In the genomic region with DNA sequence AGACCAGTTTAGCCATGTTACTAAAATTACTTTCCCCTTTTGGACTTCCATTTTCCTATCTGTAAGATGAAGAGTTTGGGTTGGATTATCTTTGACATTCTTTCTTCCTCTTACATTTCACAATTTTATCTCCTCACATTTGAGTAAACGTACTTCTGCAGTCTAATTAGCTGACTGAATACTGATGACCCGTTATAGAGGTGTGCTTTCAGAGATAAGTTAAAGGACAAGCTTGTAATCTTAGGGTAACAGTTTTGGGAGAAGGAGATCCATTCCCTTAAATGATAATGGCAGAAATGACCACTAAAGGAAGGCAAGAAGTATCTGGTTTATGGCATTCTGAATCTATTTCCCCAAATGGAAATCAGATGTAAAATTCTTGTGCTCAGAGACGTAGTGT, we compare ENCODE assay signal across 38 cellular contexts.
"Had no signal": no experiment of that assay in that cellular context is flagged by ENCODE, and none has a peak within 500 bp of the region (broad histone marks: within the 10 kb centered on the region; RNA-seq: fewer than 3 reads in every experiment).

No MANE protein-coding gene starts in this region.

- ATAC-seq: activated naive CD4-positive, alpha-beta T cell treated with anti-CD3 and anti-CD28 coated beads, Interleukin-2, amount 50 U/mL, for 72 hours; activated naive CD8-positive, alpha-beta T cell treated with anti-CD3 and anti-CD28 coated beads, Interleukin-2, amount 50 U/mL, for 24 hours; activated T-cell treated with anti-CD3 and anti-CD28 coated beads, Interleukin-2, amount 50 U/mL, for 4 hours; activated T-cell treated with anti-CD3 and anti-CD28 coated beads, Interleukin-2, amount 50 U/mL, for 72 hours; activated T-helper 17 cell treated with anti-CD3 and anti-CD28 coated beads, Interleukin-2, amount 50 U/mL, for 72 hours; body of pancreas had no signal

- H3K36me3 ChIP-seq: adrenal gland, ascending aorta, brain microvascular endothelial cell, breast epithelium, cardiac muscle cell had no signal

- H3K9me3 ChIP-seq: adrenal gland, ascending aorta, body of pancreas, breast epithelium had no signal

- H3K27me3 ChIP-seq: adrenal gland, ascending aorta, body of pancreas, brain microvascular endothelial cell, cardiac muscle cell had no signal

- H3K27ac Mint-ChIP-seq: activated naive CD4-positive, alpha-beta T cell treated with anti-CD3 and anti-CD28 coated beads for 36 hours; activated naive CD4-positive, alpha-beta T cell treated with anti-CD3 and anti-CD28 coated beads, Interleukin-2, amount 50 U/mL, for 24 hours; activated naive CD4-positive, alpha-beta T cell treated with anti-CD3 and anti-CD28 coated beads, Interleukin-2, amount 50 U/mL, for 72 hours; activated naive CD8-positive, alpha-beta T cell; activated naive CD8-positive, alpha-beta T cell treated with anti-CD3 and anti-CD28 coated beads for 36 hours; activated naive CD8-positive, alpha-beta T cell treated with anti-CD3 and anti-CD28 coated beads, Interleukin-2, amount 10 ng/mL, durations not matched to agents 7 days and 5 days; activated naive CD8-positive, alpha-beta T cell treated with anti-CD3 and anti-CD28 coated beads, Interleukin-2, amount 50 U/mL, for 24 hours; activated T-cell treated with anti-CD3 and anti-CD28 coated beads, Interleukin-2, amount 50 U/mL, for 24 hours; activated T-cell treated with anti-CD3 and anti-CD28 coated beads, Interleukin-2, amount 50 U/mL, for 72 hours; activated T-helper 1 cell treated with anti-CD3 and anti-CD28 coated beads, Interleukin-12 subunit alpha, Interleukin-12 subunit beta, Interleukin-2, Interleukin-4 antibody, amounts not matched to agents 30 ng/mL and 10 ng/mL and 1 ng/mL, durations not matched to agents 14 hours and 24 hours and 36 hours; activated T-helper 17 cell treated with anti-CD3 and anti-CD28 coated beads, Interleukin-2, amount 50 U/mL, for 72 hours; activated T-helper 2 cell treated with anti-CD3 and anti-CD28 coated beads, Interferon-gamma antibody, Interleukin-2, Interleukin-4, amounts not matched to agents 10 μg/mL and 5 μg/mL and 100 μg/mL, durations not matched to agents 14 hours and 24 hours and 36 hours; brain had no signal

- H3K27ac ChIP-seq: adrenal gland, ascending aorta, body of pancreas, brain microvascular endothelial cell, breast epithelium, cardiac muscle cell had no signal

- H3K4me1 ChIP-seq: adrenal gland, ascending aorta, body of pancreas, breast epithelium had no signal

- H3K4me1 Mint-ChIP-seq: activated naive CD4-positive, alpha-beta T cell treated with anti-CD3 and anti-CD28 coated beads, Interleukin-2, amount 50 U/mL, for 24 hours; activated naive CD8-positive, alpha-beta T cell treated with anti-CD3 and anti-CD28 coated beads for 36 hours; activated naive CD8-positive, alpha-beta T cell treated with anti-CD3 and anti-CD28 coated beads, Interleukin-2, amount 10 ng/mL, durations not matched to agents 7 days and 5 days; activated naive CD8-positive, alpha-beta T cell treated with anti-CD3 and anti-CD28 coated beads, Interleukin-2, amount 50 U/mL, for 24 hours; activated T-helper 17 cell treated with anti-CD3 and anti-CD28 coated beads, Interleukin-2, amount 50 U/mL, for 72 hours; central memory CD8-positive, alpha-beta T cell had no signal

- H3K36me3 Mint-ChIP-seq: activated naive CD4-positive, alpha-beta T cell treated with anti-CD3 and anti-CD28 coated beads, Interleukin-2, amount 50 U/mL, for 24 hours; activated naive CD4-positive, alpha-beta T cell treated with anti-CD3 and anti-CD28 coated beads, Interleukin-2, amount 50 U/mL, for 72 hours; activated naive CD8-positive, alpha-beta T cell; activated naive CD8-positive, alpha-beta T cell treated with anti-CD3 and anti-CD28 coated beads for 36 hours; activated naive CD8-positive, alpha-beta T cell treated with anti-CD3 and anti-CD28 coated beads, Interleukin-2, amount 10 ng/mL, durations not matched to agents 7 days and 5 days; brain had no signal

- H3K27me3 Mint-ChIP-seq: activated naive CD4-positive, alpha-beta T cell treated with anti-CD3 and anti-CD28 coated beads, Interleukin-2, amount 50 U/mL, for 24 hours; activated naive CD8-positive, alpha-beta T cell treated with anti-CD3 and anti-CD28 coated beads for 36 hours; activated naive CD8-positive, alpha-beta T cell treated with anti-CD3 and anti-CD28 coated beads, Interleukin-2, amount 10 ng/mL, durations not matched to agents 7 days and 5 days; activated naive CD8-positive, alpha-beta T cell treated with anti-CD3 and anti-CD28 coated beads, Interleukin-2, amount 50 U/mL, for 24 hours; activated T-helper 17 cell treated with anti-CD3 and anti-CD28 coated beads, Interleukin-2, amount 50 U/mL, for 72 hours; brain; central memory CD8-positive, alpha-beta T cell had no signal

- H3K9me3 Mint-ChIP-seq: activated naive CD4-positive, alpha-beta T cell treated with anti-CD3 and anti-CD28 coated beads for 36 hours; activated naive CD4-positive, alpha-beta T cell treated with anti-CD3 and anti-CD28 coated beads, Interleukin-2, amount 50 U/mL, for 24 hours; activated naive CD4-positive, alpha-beta T cell treated with anti-CD3 and anti-CD28 coated beads, Interleukin-2, amount 50 U/mL, for 72 hours; activated naive CD8-positive, alpha-beta T cell treated with anti-CD3 and anti-CD28 coated beads for 36 hours; activated naive CD8-positive, alpha-beta T cell treated with anti-CD3 and anti-CD28 coated beads, Interleukin-2, amount 10 ng/mL, durations not matched to agents 7 days and 5 days; activated naive CD8-positive, alpha-beta T cell treated with anti-CD3 and anti-CD28 coated beads, Interleukin-2, amount 50 U/mL, for 24 hours; activated T-cell treated with anti-CD3 and anti-CD28 coated beads, Interleukin-2, amount 50 U/mL, for 24 hours; activated T-cell treated with anti-CD3 and anti-CD28 coated beads, Interleukin-2, amount 50 U/mL, for 4 hours; activated T-helper 1 cell treated with anti-CD3 and anti-CD28 coated beads, Interleukin-12 subunit alpha, Interleukin-12 subunit beta, Interleukin-2, Interleukin-4 antibody, amounts not matched to agents 30 ng/mL and 10 ng/mL and 1 ng/mL, durations not matched to agents 14 hours and 24 hours and 36 hours; activated T-helper 17 cell treated with anti-CD3 and anti-CD28 coated beads, Interleukin-2, amount 50 U/mL, for 72 hours; activated T-helper 2 cell treated with anti-CD3 and anti-CD28 coated beads, Interferon-gamma antibody, Interleukin-2, Interleukin-4, amounts not matched to agents 10 μg/mL and 5 μg/mL and 100 μg/mL, durations not matched to agents 14 hours and 24 hours and 36 hours; central memory CD8-positive, alpha-beta T cell had no signal

- H3K4me3 Mint-ChIP-seq: activated naive CD4-positive, alpha-beta T cell treated with anti-CD3 and anti-CD28 coated beads for 36 hours; activated naive CD4-positive, alpha-beta T cell treated with anti-CD3 and anti-CD28 coated beads, Interleukin-2, amount 50 U/mL, for 24 hours; activated naive CD8-positive, alpha-beta T cell; activated naive CD8-positive, alpha-beta T cell treated with anti-CD3 and anti-CD28 coated beads for 36 hours; activated naive CD8-positive, alpha-beta T cell treated with anti-CD3 and anti-CD28 coated beads, Interleukin-2, amount 10 ng/mL, durations not matched to agents 7 days and 5 days; activated naive CD8-positive, alpha-beta T cell treated with anti-CD3 and anti-CD28 coated beads, Interleukin-2, amount 50 U/mL, for 24 hours; activated T-cell treated with anti-CD3 and anti-CD28 coated beads, Interleukin-2, amount 50 U/mL, for 24 hours; activated T-cell treated with anti-CD3 and anti-CD28 coated beads, Interleukin-2, amount 50 U/mL, for 4 hours; activated T-cell treated with anti-CD3 and anti-CD28 coated beads, Interleukin-2, amount 50 U/mL, for 72 hours; activated T-helper 1 cell treated with anti-CD3 and anti-CD28 coated beads, Interleukin-12 subunit alpha, Interleukin-12 subunit beta, Interleukin-2, Interleukin-4 antibody, amounts not matched to agents 30 ng/mL and 10 ng/mL and 1 ng/mL, durations not matched to agents 14 hours and 24 hours and 36 hours; activated T-helper 17 cell treated with anti-CD3 and anti-CD28 coated beads, Interleukin-2, amount 50 U/mL, for 72 hours; brain; central memory CD8-positive, alpha-beta T cell had no signal

- FAIRE-seq: bronchial epithelial cell had no signal

- DNase-seq: activated effector memory CD4-positive, alpha-beta T cell treated with anti-CD3 and anti-CD28 coated beads, Interleukin-2, amount 50 U/mL, for 16 hours; activated effector memory CD4-positive, alpha-beta T cell treated with Interleukin-2 at 50 U/mL for 16 hours; activated gamma-delta T cell; activated gamma-delta T cell treated with Interleukin-2 at 50 U/mL for 16 hours; activated naive CD4-positive, alpha-beta T cell; activated naive CD4-positive, alpha-beta T cell treated with anti-CD3 and anti-CD28 coated beads for 36 hours; activated naive CD4-positive, alpha-beta T cell treated with anti-CD3 and anti-CD28 coated beads, Interleukin-2, amount 50 U/mL, for 16 hours; activated naive CD4-positive, alpha-beta T cell treated with Interleukin-2 at 50 U/mL for 16 hours; activated naive CD8-positive, alpha-beta T cell treated with anti-CD3 and anti-CD28 coated beads for 36 hours; activated naive CD8-positive, alpha-beta T cell treated with anti-CD3 and anti-CD28 coated beads, Interleukin-2, amount 10 ng/mL, durations not matched to agents 7 days and 5 days; activated naive CD8-positive, alpha-beta T cell treated with anti-CD3 and anti-CD28 coated beads, Interleukin-2, amount 50 U/mL, for 24 hours; activated T-cell treated with anti-CD3 and anti-CD28 coated beads, Interleukin-2, amount 50 U/mL, for 1 hour; activated T-cell treated with anti-CD3 and anti-CD28 coated beads, Interleukin-2, amount 50 U/mL, for 24 hours; activated T-cell treated with anti-CD3 and anti-CD28 coated beads, Interleukin-2, amount 50 U/mL, for 4 hours; activated T-cell treated with anti-CD3 and anti-CD28 coated beads, Interleukin-2, amount 50 U/mL, for 48 hours; activated T-cell treated with anti-CD3 and anti-CD28 coated beads, Interleukin-2, amount 50 U/mL, for 72 hours; adrenal gland; amniotic stem cell; amygdala; anterior cingulate cortex; aorta; body of pancreas; brain microvascular endothelial cell; caudate nucleus; central memory CD4-positive, alpha-beta T cell; cerebellar nuclear complex had no signal

- H3K4me3 ChIP-seq: adrenal gland, ascending aorta, body of pancreas, breast epithelium, cardiac muscle cell had no signal
